ENCODE assay signal across 26 cellular contexts in genomic region chr4:15063341-15063740, GRCh38.
DNase-seq lines count a peak whose midpoint lies in the region; ATAC-seq, FAIRE-seq and TF ChIP-seq lines count a peak whose summit lies in the region.
"Had no signal": no experiment of that assay in that cellular context is flagged by ENCODE, and none has a peak within 500 bp of the region (broad histone marks: within the 10 kb centered on the region; RNA-seq: fewer than 3 reads in every experiment).

No MANE protein-coding gene starts in this region.

- TF ChIP-seq POLR2A in right lobe of liver (IDR thresholded peaks at IDR 0.05), result no peak

- no peak for DNase-seq in GM19239 (ENCODE audit: insufficient read length, low spot score)
- DNase-seq in NCI-H69 (lab: John Stamatoyannopoulos, UW), result peak; percentile 92
- peak; percentile 33 for DNase-seq in brain pericyte (ENCODE audit: low read depth, low spot score)
- peak; percentile 34 to 43 for DNase-seq in foreskin keratinocyte
- no peak for DNase-seq in right lobe of liver
- DNase-seq: CD4-positive, CD25-positive, alpha-beta regulatory T cell; COR-L47; DMS 273 treated with DMSO at 0.1 percent for 48 hours; DND-41; GM23248; H9; HFFc6; KBM-7; MM.1S; NCI-H1048; NCI-H1694 treated with DMSO at 0.1 percent for 48 hours; NCI-H2081 treated with DMSO at 0.1 percent for 48 hours; NCI-H446 treated with DMSO at 0.1 percent for 48 hours; NCI-H526 treated with DMSO at 0.1 percent for 48 hours; NK-92 treated with Interleukin-12 subunit alpha and Interleukin-12 subunit beta, amount 100 ng/mL, for 24 hours; Peyer's patch had no signal

- intact Hi-C loops in right lobe of liver (cut with DNase I), result no loop called here

- ATAC-seq in foreskin keratinocyte, result peak; percentile 45
- ATAC-seq in HG03469 (IDR thresholded peaks at IDR 0.05; ENCODE audit: unreplicated experiment), result no peak
- no peak for ATAC-seq in GM19035 (IDR thresholded peaks at IDR 0.05; ENCODE audit: unreplicated experiment)
- ATAC-seq in right lobe of liver, result no peak
- ATAC-seq: HepG2 had no signal

- peaks cover 0 to 51% (median 18%) of the 10 kb centered on the region in 4 donors for H3K36me3 ChIP-seq in right lobe of liver

- no peaks in the 10 kb centered on the region for H3K9me3 ChIP-seq in right lobe of liver
- H3K9me3 ChIP-seq: Peyer's patch had no signal

- no peak for TF ChIP-seq CTCF in foreskin keratinocyte (conservative IDR thresholded peaks at IDR 0.05)
- no peak for TF ChIP-seq CTCF in right lobe of liver (IDR thresholded peaks at IDR 0.05)

- WGBS in right lobe of liver (ENCODE audit: insufficient coverage, low coverage, low lambda C conversion rate, missing lambda C conversion rate), result 93% methylated on average over 6 of the region's 6 CpGs

- H3K4me1 ChIP-seq in foreskin keratinocyte (peaks cover 8% of the 10 kb centered on the region), right lobe of liver (no peaks in the 10 kb centered on the region)
- H3K4me1 ChIP-seq: Peyer's patch had no signal

- H3K27ac ChIP-seq in foreskin keratinocyte, result no peak overlapping the region
- H3K27ac ChIP-seq in right lobe of liver, result no peak overlapping the region
- H3K27ac ChIP-seq: GM23248, HL-60, Peyer's patch had no signal

- H3K27me3 ChIP-seq in foreskin keratinocyte (no peaks in the 10 kb centered on the region), right lobe of liver (no peaks in the 10 kb centered on the region)
- H3K27me3 ChIP-seq: Peyer's patch had no signal

- H3K4me3 ChIP-seq in right lobe of liver, result no peak overlapping the region
- H3K4me3 ChIP-seq: GM23248, Peyer's patch had no signal

- FAIRE-seq in GM19239 (lab: Jason Lieb, UNC), result peak; percentile 35
- FAIRE-seq: GM12891, HepG2 had no signal

Comparison
In these comparisons a context has a peak if more than half of its experiments do, and no peak if none do; other contexts are left out.
1. DNase-seq: peak in NCI-H69 (single experiment), brain pericyte (single experiment) and foreskin keratinocyte (2 of 2); none in GM19239 (single experiment) and right lobe of liver (0 of 3).